In the genomic region with DNA sequence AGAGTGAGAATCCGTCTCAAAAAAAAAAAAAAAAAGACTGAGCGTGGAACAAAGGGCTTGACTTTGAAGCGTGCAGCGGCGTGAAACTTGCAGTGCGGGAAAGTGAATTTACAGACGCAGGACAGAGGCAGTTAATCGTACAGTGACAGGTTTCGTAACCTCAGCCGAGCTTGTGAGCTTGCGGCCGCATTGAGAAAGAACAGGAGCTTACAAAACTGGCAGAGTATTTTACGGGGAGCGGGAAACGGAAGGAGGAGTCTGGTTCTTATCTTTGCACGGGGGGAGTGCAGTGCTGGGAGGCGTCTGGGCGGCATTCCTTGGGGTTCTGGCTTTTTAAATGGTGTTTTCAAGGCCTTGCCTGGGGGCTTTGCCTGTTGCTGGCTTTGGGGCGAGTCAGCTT, we compare ENCODE assay signal across 12 cellular contexts. TPM values are rescaled to one million over a fixed set of nuclear protein-coding genes. Genes with fewer than 3 reads are reported as not detected.
A peak's percentile ranks its signal among the peaks of the same experiment; 100 is the strongest.
DNase-seq lines count a peak whose midpoint lies in the region; ATAC-seq, FAIRE-seq and TF ChIP-seq lines count a peak whose summit lies in the region.
"Had no signal": no experiment of that assay in that cellular context is flagged by ENCODE, and none has a peak within 500 bp of the region (broad histone marks: within the 10 kb centered on the region; RNA-seq: fewer than 3 reads in every experiment).

No MANE protein-coding gene starts in this region.

- CTCF ChIA-PET in IMR-90 (lab: Yijun Ruan, JAX) = no interaction called here
- CTCF ChIA-PET in HepG2 (lab: Yijun Ruan, JAX; ENCODE audit: low intra/inter-chr PET ratio, low total read pairs) = no interaction called here

- TF ChIP-seq CTCF in IMR-90 (conservative IDR thresholded peaks at IDR 0.05; ENCODE audit: low read depth, low read length) = no peak
- TF ChIP-seq CTCF in HepG2 (CRISPR knock-in tag; IDR thresholded peaks at IDR 0.05) = no peak
- no peak for TF ChIP-seq CTCF in transverse colon (IDR thresholded peaks at IDR 0.05)

- H2BK5ac ChIP-seq in IMR-90 (ENCODE audit: low read depth, low read length, poor library complexity, severe bottlenecking) = no peak overlapping the region

- TF ChIP-seq EP300 in HepG2 (IDR thresholded peaks at IDR 0.05; ENCODE audit: low read depth in 2 of 2, low read length in 2 of 2) (peak; percentile 28 to 68; a peak in 1 of 4 replicates), HepG2 (CRISPR knock-in tag; IDR thresholded peaks at IDR 0.05; ENCODE audit: borderline replicate concordance) (peak; percentile 26; the same call in 1 of the 2 replicates), transverse colon (IDR thresholded peaks at IDR 0.05; ENCODE audit: low read depth) (peak; percentile 89)

- H3K4me3 ChIP-seq in IMR-90 (ENCODE audit: insufficient read depth, low read depth, low read length) (no peak overlapping the region), adipocyte (ENCODE audit: low read length) (peak overlapping the region; percentile 20), HepG2 (replicated peaks in 1 of 3; ENCODE audit: insufficient read depth in 1 of 3, low read depth in 2 of 3, low read length in 3 of 3) (peak overlapping the region in 1 of 3 experiments; percentile 5; a peak in 1 of 6 replicates), transverse colon (no peak overlapping the region)

- no peak overlapping the region for H4K8ac ChIP-seq in IMR-90 (ENCODE audit: low read depth in 2 of 2, low read length in 2 of 2)

- no peak overlapping the region for H3K14ac ChIP-seq in IMR-90 (replicated peaks; ENCODE audit: low read depth, low read length)

- no peak overlapping the region for H3K9ac ChIP-seq in IMR-90 (ENCODE audit: low read depth, low read length)
- peak overlapping the region; percentile 44 for H3K9ac ChIP-seq in adipocyte (ENCODE audit: low read length)
- H3K9ac ChIP-seq in HepG2 (ENCODE audit: insufficient read depth, low read depth, low read length) = no peak overlapping the region

- H3K27ac ChIP-seq in IMR-90 (ENCODE audit: insufficient read depth, low read length) = no peak overlapping the region
- H3K27ac ChIP-seq in HepG2 (ENCODE audit: extremely low read length, insufficient read depth, low read length) = peak overlapping the region; percentile 53
- peak overlapping the region; percentile 40 to 88 (median 81) for H3K27ac ChIP-seq in transverse colon

- no peak overlapping the region for H2BK20ac ChIP-seq in IMR-90 (ENCODE audit: low read depth, low read length)

- H3K79me1 ChIP-seq in IMR-90 (ENCODE audit: low read depth in 1 of 2, low read length in 2 of 2) = peaks cover 0 to 5% of the 10 kb centered on the region in 2 experiments; a peak in 1 of 4 replicates

- H3K4me2 ChIP-seq in IMR-90 (ENCODE audit: low read depth, low read length) (no peak overlapping the region), HepG2 (ENCODE audit: low read depth, low read length) (peak overlapping the region; percentile 36)

- 0 out of 2 replicates have a peak, but pooled peaks cover 4% of the 10 kb centered on the region for H3K9me1 ChIP-seq in IMR-90 (ENCODE audit: insufficient read depth, low read length)

- no peak overlapping the region for H4K91ac ChIP-seq in IMR-90 (ENCODE audit: insufficient read depth, low read depth, low read length)

- H3K27me3 ChIP-seq in IMR-90 (ENCODE audit: control insufficient read depth, insufficient read depth, low read length) (no peaks in the 10 kb centered on the region), adipocyte (replicated peaks; ENCODE audit: control insufficient read depth, insufficient read depth, low read length) (no peaks in the 10 kb centered on the region), HepG2 (ENCODE audit: control insufficient read depth in 1 of 2, insufficient read depth in 2 of 2, low read length in 2 of 2) (no peaks in the 10 kb centered on the region), transverse colon (no peaks in the 10 kb centered on the region)

- H3K4me1 ChIP-seq in IMR-90 (ENCODE audit: control insufficient read depth, insufficient read depth, low read length) = peaks cover 4% of the 10 kb centered on the region; the same call in 1 of the 2 replicates
- H3K4me1 ChIP-seq in adipocyte (ENCODE audit: control insufficient read depth, insufficient read depth, low read length) = peaks cover 9% of the 10 kb centered on the region
- H3K4me1 ChIP-seq in HepG2 (ENCODE audit: insufficient read depth, low read length) = peaks cover 27% of the 10 kb centered on the region
- peaks cover 7 to 8% (median 7%) of the 10 kb centered on the region in 4 donors for H3K4me1 ChIP-seq in transverse colon

- peak; percentile 31 for DNase-seq in IMR-90
- DNase-seq in adipocyte (ENCODE audit: low read depth) = no peak
- DNase-seq in HepG2 (ENCODE audit: low spot score) = peak; percentile 81
- DNase-seq in transverse colon = peak; percentile 61
- no peak for DNase-seq in NCI-H1417 (lab: John Stamatoyannopoulos, UW)
- no peak for DNase-seq in NCI-H82 treated with DMSO at 0.1 percent for 48 hours (lab: John Stamatoyannopoulos, UW; ENCODE audit: unreplicated experiment)
- no peak for DNase-seq in stimulated activated naive CD4-positive, alpha-beta T cell treated with Interleukin-2 at 50 U/mL for 16 hours (lab: John Stamatoyannopoulos, UW)
- DNase-seq: activated CD8-positive, alpha-beta T cell treated with anti-CD3 and anti-CD28 coated beads for 36 hours; NCI-H345 had no signal

- intact Hi-C loops in IMR-90 (cut with micrococcal nuclease) = no loop called here
- intact Hi-C loops in HepG2 (cut with micrococcal nuclease; ENCODE audit: unreplicated experiment) = loop anchor here (1.0 kb wide), 1 partner anchor 10 kb away; no protein-coding TSS in a partner anchor
- intact Hi-C loops in transverse colon (cut with DNase I; ENCODE audit: low total_unique reads) = no loop called here

- no peak for TF ChIP-seq POLR2A in IMR-90 (IDR thresholded peaks at IDR 0.05; ENCODE audit: low read depth, low read length)
- TF ChIP-seq POLR2A in HepG2 (IDR thresholded peaks at IDR 0.05; ENCODE audit: insufficient read depth in 1 of 2, low read depth in 2 of 2, low read length in 2 of 2) = no peak
- no peak for TF ChIP-seq POLR2A in transverse colon (IDR thresholded peaks at IDR 0.05)

- H3K23ac ChIP-seq in IMR-90 (ENCODE audit: low read depth, low read length) = no peak overlapping the region

- no peak for TF ChIP-seq RAD21 in IMR-90 (IDR thresholded peaks at IDR 0.05; ENCODE audit: low read length)
- no peak for TF ChIP-seq RAD21 in HepG2 (CRISPR knock-in tag; IDR thresholded peaks at IDR 0.05)

- H2AK9ac ChIP-seq in IMR-90 (replicated peaks; ENCODE audit: low read depth, low read length, poor library complexity) = no peak overlapping the region

- H3K79me2 ChIP-seq in HepG2 (ENCODE audit: insufficient read depth, low read length) = peaks cover 3% of the 10 kb centered on the region

- BruUV-seq in IMR-90 (replicated peaks; lab: Mats Ljungman, UMichigan) (no TSS peak), HepG2 (replicated peaks; lab: Mats Ljungman, UMichigan) (no TSS peak)

- POLR2A ChIA-PET in IMR-90 (lab: Charles Lee; ENCODE audit: unreplicated experiment) = no interaction called here
- POLR2A ChIA-PET in HepG2 (lab: Yijun Ruan, JAX) = interaction anchor here (0.8 to 1.6 kb wide), 4 partner anchors 8 to 67 kb away, joined by 3 to 16 read pairs (median 4); a partner anchor contains a TSS

- H2AFZ ChIP-seq in IMR-90 (replicated peaks; ENCODE audit: low read length, poor library complexity) (no peak overlapping the region), HepG2 (ENCODE audit: low read length) (no peak overlapping the region)

- no peak overlapping the region for H2BK120ac ChIP-seq in IMR-90 (ENCODE audit: low read depth, low read length)

- ATAC-seq in IMR-90 (ENCODE audit: low read depth) (no peak), HepG2 (peak; percentile 40; the same call in 1 of the 3 replicates), HG03280 (IDR thresholded peaks at IDR 0.05; ENCODE audit: unreplicated experiment) (no peak)
- ATAC-seq: activated CD8-positive, alpha-beta T cell treated with anti-CD3 and anti-CD28 coated beads for 36 hours had no signal

- no peaks in the 10 kb centered on the region for H3K9me3 ChIP-seq in IMR-90 (ENCODE audit: control insufficient read depth, insufficient read depth, low read length)
- no peaks in the 10 kb centered on the region for H3K9me3 ChIP-seq in adipocyte (ENCODE audit: control insufficient read depth, low read length)
- no peaks in the 10 kb centered on the region for H3K9me3 ChIP-seq in HepG2 (ENCODE audit: low read length)
- no peaks in the 10 kb centered on the region for H3K9me3 ChIP-seq in transverse colon

- no peak overlapping the region for H4K5ac ChIP-seq in IMR-90 (ENCODE audit: low read depth, low read length)

- H4K20me1 ChIP-seq in IMR-90 (ENCODE audit: insufficient read depth, low read length) (no peaks in the 10 kb centered on the region), HepG2 (ENCODE audit: insufficient read depth, low read length) (no peaks in the 10 kb centered on the region)

- dilution Hi-C loops in IMR-90 (cut with HindIII; ENCODE audit: low sequenced_read_pairs, unreplicated experiment) = no loop called here

- H3K18ac ChIP-seq in IMR-90 (ENCODE audit: low read depth, low read length) = no peak overlapping the region

- H3K36me3 ChIP-seq in IMR-90 (ENCODE audit: control insufficient read depth, insufficient read depth, low read length) (no peaks in the 10 kb centered on the region), adipocyte (ENCODE audit: control insufficient read depth, insufficient read depth, low read length, severe bottlenecking) (no peaks in the 10 kb centered on the region), HepG2 (replicated peaks in 1 of 2; ENCODE audit: control insufficient read depth in 1 of 2, insufficient read depth in 2 of 2, low read length in 2 of 2) (no peaks in the 10 kb centered on the region), transverse colon (no peaks in the 10 kb centered on the region)

- no CpG with 5 or more reads among the region's 19 CpGs for WGBS in IMR-90 (ENCODE audit: extremely low coverage in 2 of 2, insufficient read length in 1 of 2), 2 experiments
- 52% methylated on average over 19 of the region's 19 CpGs for WGBS in HepG2 (ENCODE audit: low lambda C conversion rate)
- WGBS in transverse colon (ENCODE audit: low coverage in 1 of 2), 2 donors = 63 to 65% methylated on average over 16 to 19 of the region's 19 CpGs

- peak; percentile 69 for FAIRE-seq in HepG2 (lab: Jason Lieb, UNC)
- FAIRE-seq: astrocyte, islet of Langerhans had no signal

- no peak overlapping the region for H3K4ac ChIP-seq in IMR-90 (ENCODE audit: low read depth, low read length)

- in situ Hi-C loops in IMR-90 (cut with MboI; ENCODE audit: low sequenced_read_pairs) (no loop called here), HepG2 (cut with HindIII; ENCODE audit: extremely low pct_ligation_motif_present, low pct_unique_long_range_greater_than_20kb) (no loop called here), transverse colon (cut with MboI; ENCODE audit: low pct_ligation_motif_present in 1 of 4, low pct_unique_long_range_greater_than_20kb in 1 of 4, low sequenced_read_pairs in 3 of 4) (no loop called here)

- no peak overlapping the region for H3K56ac ChIP-seq in IMR-90 (ENCODE audit: extremely low read depth, insufficient read depth, low read length)

- H2AK5ac ChIP-seq in IMR-90 (ENCODE audit: low read depth, low read length) = no peak overlapping the region

- no peak overlapping the region for H2BK15ac ChIP-seq in IMR-90 (ENCODE audit: low read depth, low read length)

RNA-seq across cellular contexts. Expression of a gene that starts 6.0 kb away (rescaled TPM):
- 129 and 130 TPM in 2 replicates for total RNA-seq in IMR-90 (2012; rRNA removed)
- 698 and 994 TPM in 2 replicates for polyA plus RNA-seq in IMR-90 (2012; rRNA removed)
- polyA plus RNA-seq in IMR-90 (2012; cell fraction: cytosol; rRNA removed) = 596 and 943 TPM in 2 replicates
- 294 and 438 TPM in 2 replicates for polyA plus RNA-seq in IMR-90 (2012; cell fraction: nucleus; rRNA removed; ENCODE audit: low replicate concordance)
- 136 and 309 TPM in 2 replicates for total RNA-seq in HepG2 (2016; rRNA removed; fragmentation: Illumina TruSeq; extraction: Trizol)
- 81.8 and 84.4 TPM in 2 replicates for total RNA-seq in HepG2 (2016; cell fraction: cytosol; rRNA removed; fragmentation: Illumina TruSeq; extraction: Trizol; ENCODE audit: low read depth)
- total RNA-seq in HepG2 (2016; cell fraction: insoluble cytoplasmic fraction; rRNA removed; fragmentation: Illumina TruSeq; extraction: Trizol) = 114 and 317 TPM in 2 replicates
- 96.0 and 109 TPM in 2 replicates for total RNA-seq in HepG2 (2016; cell fraction: membrane; rRNA removed; fragmentation: Illumina TruSeq; extraction: Trizol)
- 271 and 340 TPM in 2 replicates for total RNA-seq in HepG2 (2016; cell fraction: nucleus; rRNA removed; fragmentation: Illumina TruSeq; extraction: Trizol)
- 754 and 1,057 TPM in 2 replicates for polyA plus RNA-seq in HepG2 (2011; rRNA removed)
- 595 and 749 TPM in 2 replicates for polyA plus RNA-seq in HepG2 (2011; cell fraction: cytosol; rRNA removed)
- 561 and 615 TPM in 2 replicates for polyA plus RNA-seq in HepG2 (2011; cell fraction: nucleus; rRNA removed)
- polyA plus RNA-seq in HepG2 (2012) = 926 and 933 TPM in 2 replicates
- polyA plus RNA-seq in HepG2 (2016; cell fraction: cytosol; fragmentation: Illumina TruSeq; extraction: Trizol; ENCODE audit: low read depth) = 148 and 149 TPM in 2 replicates
- 179 and 219 TPM in 2 replicates for polyA plus RNA-seq in HepG2 (2016; cell fraction: insoluble cytoplasmic fraction; fragmentation: Illumina TruSeq; extraction: Trizol; ENCODE audit: low read depth)
- polyA plus RNA-seq in HepG2 (2016; cell fraction: membrane; fragmentation: Illumina TruSeq; extraction: Trizol; ENCODE audit: low read depth) = 152 and 167 TPM in 2 replicates
- polyA plus RNA-seq in HepG2 (2016; cell fraction: nucleus; fragmentation: Illumina TruSeq; extraction: Trizol; ENCODE audit: insufficient read depth, low read depth) = 760 and 837 TPM in 2 replicates
- polyA minus RNA-seq in HepG2 (2011; rRNA and poly(A)+ RNA removed; ENCODE audit: low replicate concordance) = 426 and 707 TPM in 2 replicates
- polyA minus RNA-seq in HepG2 (2011; cell fraction: cytosol; rRNA and poly(A)+ RNA removed) = 369 and 454 TPM in 2 replicates
- 97.1 and 115 TPM in 2 replicates for polyA minus RNA-seq in HepG2 (2011; cell fraction: nucleus; rRNA and poly(A)+ RNA removed)
- 1,000 to 10,000 TPM in 3 of 4 donors, 100 to 1,000 TPM in 1; 909 to 2,228 (median 1,224) TPM for total RNA-seq in transverse colon

RNA-seq across cellular contexts. Expression of a gene that starts 22.6 kb away (rescaled TPM):
- total RNA-seq in IMR-90 (2012; rRNA removed) (not detected in 2 replicates), HepG2 (2016; rRNA removed; fragmentation: Illumina TruSeq; extraction: Trizol) (not detected in 2 replicates), transverse colon (1 to 10 TPM in 2 of 4 donors, not detected in 2; 1.1 to 1.8 TPM)
- polyA plus RNA-seq in IMR-90 (2012; rRNA removed) (0.11 and 0.24 TPM in 2 replicates), HepG2 (2011; rRNA removed) (0.07 TPM in 1 of 2 replicates, not detected in the other)
- 0.23 and 0.81 TPM in 2 replicates for polyA plus RNA-seq in IMR-90 (2012; cell fraction: cytosol; rRNA removed)
- polyA plus RNA-seq in IMR-90 (2012; cell fraction: nucleus; rRNA removed; ENCODE audit: low replicate concordance) = 0.11 and 0.50 TPM in 2 replicates
- not detected in 2 replicates for total RNA-seq in HepG2 (2016; cell fraction: cytosol; rRNA removed; fragmentation: Illumina TruSeq; extraction: Trizol; ENCODE audit: low read depth)
- total RNA-seq in HepG2 (2016; cell fraction: insoluble cytoplasmic fraction; rRNA removed; fragmentation: Illumina TruSeq; extraction: Trizol) = not detected in 2 replicates
- not detected in 2 replicates for total RNA-seq in HepG2 (2016; cell fraction: membrane; rRNA removed; fragmentation: Illumina TruSeq; extraction: Trizol)
- not detected in 2 replicates for total RNA-seq in HepG2 (2016; cell fraction: nucleus; rRNA removed; fragmentation: Illumina TruSeq; extraction: Trizol)
- 0.13 TPM in 1 of 2 replicates, not detected in the other for polyA plus RNA-seq in HepG2 (2011; cell fraction: cytosol; rRNA removed)
- polyA plus RNA-seq in HepG2 (2011; cell fraction: nucleus; rRNA removed) = 0.50 and 0.71 TPM in 2 replicates
- polyA plus RNA-seq in HepG2 (2012) = 0.16 TPM in 1 of 2 replicates, not detected in the other
- not detected in 2 replicates for polyA plus RNA-seq in HepG2 (2016; cell fraction: cytosol; fragmentation: Illumina TruSeq; extraction: Trizol; ENCODE audit: low read depth)
- polyA plus RNA-seq in HepG2 (2016; cell fraction: insoluble cytoplasmic fraction; fragmentation: Illumina TruSeq; extraction: Trizol; ENCODE audit: low read depth) = not detected in 2 replicates
- polyA plus RNA-seq in HepG2 (2016; cell fraction: membrane; fragmentation: Illumina TruSeq; extraction: Trizol; ENCODE audit: low read depth) = not detected in 2 replicates
- not detected in 2 replicates for polyA plus RNA-seq in HepG2 (2016; cell fraction: nucleus; fragmentation: Illumina TruSeq; extraction: Trizol; ENCODE audit: insufficient read depth, low read depth)
- polyA minus RNA-seq in HepG2 (2011; rRNA and poly(A)+ RNA removed; ENCODE audit: low replicate concordance) = not detected in 2 replicates
- not detected in 2 replicates for polyA minus RNA-seq in HepG2 (2011; cell fraction: cytosol; rRNA and poly(A)+ RNA removed)
- not detected in 2 replicates for polyA minus RNA-seq in HepG2 (2011; cell fraction: nucleus; rRNA and poly(A)+ RNA removed)

RNA-seq across cellular contexts. Expression of a gene that starts 23.3 kb away (rescaled TPM):
- total RNA-seq in IMR-90 (2012; rRNA removed) = 0.56 and 0.72 TPM in 2 replicates
- 2.0 and 2.6 TPM in 2 replicates for polyA plus RNA-seq in IMR-90 (2012; rRNA removed)
- polyA plus RNA-seq in IMR-90 (2012; cell fraction: cytosol; rRNA removed) = 1.5 and 5.2 TPM in 2 replicates
- polyA plus RNA-seq in IMR-90 (2012; cell fraction: nucleus; rRNA removed; ENCODE audit: low replicate concordance) = 1.3 and 4.0 TPM in 2 replicates
- total RNA-seq in HepG2 (2016; rRNA removed; fragmentation: Illumina TruSeq; extraction: Trizol) = not detected in 2 replicates
- total RNA-seq in HepG2 (2016; cell fraction: cytosol; rRNA removed; fragmentation: Illumina TruSeq; extraction: Trizol; ENCODE audit: low read depth) = not detected in 2 replicates
- not detected in 2 replicates for total RNA-seq in HepG2 (2016; cell fraction: insoluble cytoplasmic fraction; rRNA removed; fragmentation: Illumina TruSeq; extraction: Trizol)
- total RNA-seq in HepG2 (2016; cell fraction: membrane; rRNA removed; fragmentation: Illumina TruSeq; extraction: Trizol) = 0.03 TPM in 1 of 2 replicates, not detected in the other
- total RNA-seq in HepG2 (2016; cell fraction: nucleus; rRNA removed; fragmentation: Illumina TruSeq; extraction: Trizol) = not detected in 2 replicates
- polyA plus RNA-seq in HepG2 (2011; rRNA removed) = 0.01 and 0.05 TPM in 2 replicates
- 0.07 and 0.09 TPM in 2 replicates for polyA plus RNA-seq in HepG2 (2011; cell fraction: cytosol; rRNA removed)
- polyA plus RNA-seq in HepG2 (2011; cell fraction: nucleus; rRNA removed) = 0.19 and 0.24 TPM in 2 replicates
- polyA plus RNA-seq in HepG2 (2012) = 0.15 and 0.39 TPM in 2 replicates
- polyA plus RNA-seq in HepG2 (2016; cell fraction: cytosol; fragmentation: Illumina TruSeq; extraction: Trizol; ENCODE audit: low read depth) = 0.07 TPM in 1 of 2 replicates, not detected in the other
- polyA plus RNA-seq in HepG2 (2016; cell fraction: insoluble cytoplasmic fraction; fragmentation: Illumina TruSeq; extraction: Trizol; ENCODE audit: low read depth) = not detected in 2 replicates
- 0.05 TPM in 1 of 2 replicates, not detected in the other for polyA plus RNA-seq in HepG2 (2016; cell fraction: membrane; fragmentation: Illumina TruSeq; extraction: Trizol; ENCODE audit: low read depth)
- not detected in 2 replicates for polyA plus RNA-seq in HepG2 (2016; cell fraction: nucleus; fragmentation: Illumina TruSeq; extraction: Trizol; ENCODE audit: insufficient read depth, low read depth)
- 0.16 and 9.3 TPM in 2 replicates for polyA minus RNA-seq in HepG2 (2011; rRNA and poly(A)+ RNA removed; ENCODE audit: low replicate concordance)
- polyA minus RNA-seq in HepG2 (2011; cell fraction: cytosol; rRNA and poly(A)+ RNA removed) = not detected in 2 replicates
- polyA minus RNA-seq in HepG2 (2011; cell fraction: nucleus; rRNA and poly(A)+ RNA removed) = not detected in 2 replicates
- total RNA-seq in transverse colon = under 1 TPM in 3 of 4 donors, not detected in 1; 0.14 to 1.00 (median 0.64) TPM

RNA-seq across cellular contexts. Expression of a gene that starts 34.8 kb away (rescaled TPM):
- total RNA-seq in IMR-90 (2012; rRNA removed) (35.7 and 39.2 TPM in 2 replicates), HepG2 (2016; rRNA removed; fragmentation: Illumina TruSeq; extraction: Trizol) (119 and 138 TPM in 2 replicates), transverse colon (100 to 1,000 TPM in 3 of 4 donors, 10 to 100 TPM in 1; 72.0 to 116 (median 103) TPM)
- polyA plus RNA-seq in IMR-90 (2012; rRNA removed) (68.9 and 80.8 TPM in 2 replicates), HepG2 (2011; rRNA removed) (140 and 150 TPM in 2 replicates)
- polyA plus RNA-seq in IMR-90 (2012; cell fraction: cytosol; rRNA removed) = 94.6 and 103 TPM in 2 replicates
- polyA plus RNA-seq in IMR-90 (2012; cell fraction: nucleus; rRNA removed; ENCODE audit: low replicate concordance) = 46.7 and 97.7 TPM in 2 replicates
- total RNA-seq in HepG2 (2016; cell fraction: cytosol; rRNA removed; fragmentation: Illumina TruSeq; extraction: Trizol; ENCODE audit: low read depth) = 181 and 194 TPM in 2 replicates
- total RNA-seq in HepG2 (2016; cell fraction: insoluble cytoplasmic fraction; rRNA removed; fragmentation: Illumina TruSeq; extraction: Trizol) = 104 and 144 TPM in 2 replicates
- 198 and 240 TPM in 2 replicates for total RNA-seq in HepG2 (2016; cell fraction: membrane; rRNA removed; fragmentation: Illumina TruSeq; extraction: Trizol)
- 59.6 and 65.5 TPM in 2 replicates for total RNA-seq in HepG2 (2016; cell fraction: nucleus; rRNA removed; fragmentation: Illumina TruSeq; extraction: Trizol)
- polyA plus RNA-seq in HepG2 (2011; cell fraction: cytosol; rRNA removed) = 102 and 147 TPM in 2 replicates
- polyA plus RNA-seq in HepG2 (2011; cell fraction: nucleus; rRNA removed) = 121 and 122 TPM in 2 replicates
- 90.8 and 101 TPM in 2 replicates for polyA plus RNA-seq in HepG2 (2012)
- 157 and 191 TPM in 2 replicates for polyA plus RNA-seq in HepG2 (2016; cell fraction: cytosol; fragmentation: Illumina TruSeq; extraction: Trizol; ENCODE audit: low read depth)
- 118 and 140 TPM in 2 replicates for polyA plus RNA-seq in HepG2 (2016; cell fraction: insoluble cytoplasmic fraction; fragmentation: Illumina TruSeq; extraction: Trizol; ENCODE audit: low read depth)
- 153 and 184 TPM in 2 replicates for polyA plus RNA-seq in HepG2 (2016; cell fraction: membrane; fragmentation: Illumina TruSeq; extraction: Trizol; ENCODE audit: low read depth)
- 130 and 138 TPM in 2 replicates for polyA plus RNA-seq in HepG2 (2016; cell fraction: nucleus; fragmentation: Illumina TruSeq; extraction: Trizol; ENCODE audit: insufficient read depth, low read depth)
- polyA minus RNA-seq in HepG2 (2011; rRNA and poly(A)+ RNA removed; ENCODE audit: low replicate concordance) = 60.5 and 88.3 TPM in 2 replicates
- polyA minus RNA-seq in HepG2 (2011; cell fraction: cytosol; rRNA and poly(A)+ RNA removed) = 42.1 and 46.2 TPM in 2 replicates
- polyA minus RNA-seq in HepG2 (2011; cell fraction: nucleus; rRNA and poly(A)+ RNA removed) = 19.1 and 22.1 TPM in 2 replicates

RNA-seq across cellular contexts. Expression of a gene that starts 59.1 kb away (rescaled TPM):
- total RNA-seq in IMR-90 (2012; rRNA removed) (2.7 and 4.2 TPM in 2 replicates), HepG2 (2016; rRNA removed; fragmentation: Illumina TruSeq; extraction: Trizol) (4.2 and 6.2 TPM in 2 replicates), transverse colon (100 to 1,000 TPM in 1 of 4 donors, 10 to 100 TPM in 3; 18.0 to 103 (median 43.8) TPM)
- polyA plus RNA-seq in IMR-90 (2012; rRNA removed) (6.3 and 13.9 TPM in 2 replicates), HepG2 (2011; rRNA removed) (1.1 and 2.0 TPM in 2 replicates)
- 13.7 and 31.3 TPM in 2 replicates for polyA plus RNA-seq in IMR-90 (2012; cell fraction: cytosol; rRNA removed)
- 5.7 and 24.7 TPM in 2 replicates for polyA plus RNA-seq in IMR-90 (2012; cell fraction: nucleus; rRNA removed; ENCODE audit: low replicate concordance)
- total RNA-seq in HepG2 (2016; cell fraction: cytosol; rRNA removed; fragmentation: Illumina TruSeq; extraction: Trizol; ENCODE audit: low read depth) = 4.1 and 5.0 TPM in 2 replicates
- 3.9 and 5.0 TPM in 2 replicates for total RNA-seq in HepG2 (2016; cell fraction: insoluble cytoplasmic fraction; rRNA removed; fragmentation: Illumina TruSeq; extraction: Trizol)
- 4.2 and 4.9 TPM in 2 replicates for total RNA-seq in HepG2 (2016; cell fraction: membrane; rRNA removed; fragmentation: Illumina TruSeq; extraction: Trizol)
- total RNA-seq in HepG2 (2016; cell fraction: nucleus; rRNA removed; fragmentation: Illumina TruSeq; extraction: Trizol) = 2.4 and 3.4 TPM in 2 replicates
- polyA plus RNA-seq in HepG2 (2011; cell fraction: cytosol; rRNA removed) = 1.7 and 4.3 TPM in 2 replicates
- polyA plus RNA-seq in HepG2 (2011; cell fraction: nucleus; rRNA removed) = 3.3 and 3.7 TPM in 2 replicates
- 1.0 and 2.2 TPM in 2 replicates for polyA plus RNA-seq in HepG2 (2012)
- polyA plus RNA-seq in HepG2 (2016; cell fraction: cytosol; fragmentation: Illumina TruSeq; extraction: Trizol; ENCODE audit: low read depth) = 2.0 and 2.2 TPM in 2 replicates
- 3.3 and 4.8 TPM in 2 replicates for polyA plus RNA-seq in HepG2 (2016; cell fraction: insoluble cytoplasmic fraction; fragmentation: Illumina TruSeq; extraction: Trizol; ENCODE audit: low read depth)
- 2.0 and 2.2 TPM in 2 replicates for polyA plus RNA-seq in HepG2 (2016; cell fraction: membrane; fragmentation: Illumina TruSeq; extraction: Trizol; ENCODE audit: low read depth)
- polyA plus RNA-seq in HepG2 (2016; cell fraction: nucleus; fragmentation: Illumina TruSeq; extraction: Trizol; ENCODE audit: insufficient read depth, low read depth) = 3.1 and 4.1 TPM in 2 replicates
- 2.3 and 2.8 TPM in 2 replicates for polyA minus RNA-seq in HepG2 (2011; rRNA and poly(A)+ RNA removed; ENCODE audit: low replicate concordance)
- 1.4 and 1.8 TPM in 2 replicates for polyA minus RNA-seq in HepG2 (2011; cell fraction: cytosol; rRNA and poly(A)+ RNA removed)
- 2.1 and 2.3 TPM in 2 replicates for polyA minus RNA-seq in HepG2 (2011; cell fraction: nucleus; rRNA and poly(A)+ RNA removed)

Comparison
In these comparisons a context has a peak if more than half of its experiments do, and no peak if none do; other contexts are left out.
1. DNase-seq: peak in IMR-90 (single experiment), HepG2 (single experiment) and transverse colon (single experiment); none in adipocyte (single experiment), NCI-H1417 (0 of 3), NCI-H82 treated with DMSO at 0.1 percent for 48 hours (single experiment) and stimulated activated naive CD4-positive, alpha-beta T cell treated with Interleukin-2 at 50 U/mL for 16 hours (single experiment).